In genomic region chrX:13109811-13110210, GRCh38 we compare ENCODE assay signal across 14 cellular contexts.
A peak's percentile ranks its signal among the peaks of the same experiment; 100 is the strongest.
DNase-seq lines count a peak whose midpoint lies in the region; ATAC-seq, FAIRE-seq and TF ChIP-seq lines count a peak whose summit lies in the region.
"Had no signal": no experiment of that assay in that cellular context is flagged by ENCODE, and none has a peak within 500 bp of the region (broad histone marks: within the 10 kb centered on the region; RNA-seq: fewer than 3 reads in every experiment).

No MANE protein-coding gene starts in this region.

- no peak overlapping the region for H3K27ac Mint-ChIP-seq in neural progenitor cell
- H3K27ac Mint-ChIP-seq: activated B cell treated with CpG ODN at 0.5 μM for 24 hours, naive B cell had no signal

- H3K9me3 Mint-ChIP-seq in neural progenitor cell: peaks cover 7% of the 10 kb centered on the region
- H3K9me3 Mint-ChIP-seq: activated B cell treated with CpG ODN at 0.5 μM for 24 hours had no signal

- H3K9me2 ChIP-seq in SK-N-SH: no peaks in the 10 kb centered on the region

- H3K4me1 ChIP-seq in A549 (peaks cover 53% of the 10 kb centered on the region), SK-N-SH (ENCODE audit: control insufficient read depth in 1 of 2, insufficient read depth in 2 of 2, low read depth in 1 of 2, low read length in 1 of 2) (peaks cover 0 to 13% of the 10 kb centered on the region in 2 experiments; a peak in 2 of 4 replicates), esophagus muscularis mucosa (peaks cover 4 to 33% (median 10%) of the 10 kb centered on the region in 4 donors), neural progenitor cell (no peaks in the 10 kb centered on the region)

- no peak for FAIRE-seq in A549 (lab: Jason Lieb, UNC)
- FAIRE-seq: GM12878, urothelium cell line had no signal

- H3K9me3 ChIP-seq in A549: peaks cover 2% of the 10 kb centered on the region; the same call in 2 of the 3 replicates
- H3K9me3 ChIP-seq in SK-N-SH: no peaks in the 10 kb centered on the region
- peaks cover 0 to 4% (median 0%) of the 10 kb centered on the region in 4 donors for H3K9me3 ChIP-seq in esophagus muscularis mucosa
- no peaks in the 10 kb centered on the region for H3K9me3 ChIP-seq in neural progenitor cell (ENCODE audit: low read depth)

- intact Hi-C loops in esophagus muscularis mucosa (cut with DNase I): no loop called here

- H3F3A ChIP-seq in SK-N-SH (replicated peaks; ENCODE audit: insufficient read depth): peaks cover 33% of the 10 kb centered on the region
- H3F3A ChIP-seq in neural progenitor cell (ENCODE audit: low read depth): no peaks in the 10 kb centered on the region

- peak overlapping the region; percentile 93 to 95 for H3K27ac ChIP-seq in A549
- H3K27ac ChIP-seq in SK-N-SH (ENCODE audit: low read depth in 2 of 2, low read length in 1 of 2): peak overlapping the region; percentile 71 to 94
- H3K27ac ChIP-seq in esophagus muscularis mucosa (replicated peaks in 1 of 4): peak overlapping the region; percentile 38 to 73 (median 57)
- no peak overlapping the region for H3K27ac ChIP-seq in neural progenitor cell

- POLR2A ChIA-PET in A549 (lab: Yijun Ruan, JAX) (interaction anchor here (1.9 to 3.1 kb wide), 2 partner anchors 131 to 134 kb away, joined by 18 to 39 read pairs; partner anchors contain the start of gene TMSB4X), SK-N-SH (lab: Yijun Ruan, JAX) (no interaction called here)

- H3K4me1 Mint-ChIP-seq in neural progenitor cell: peaks cover 2% of the 10 kb centered on the region
- H3K4me1 Mint-ChIP-seq: activated B cell treated with CpG ODN at 0.5 μM for 24 hours, naive B cell had no signal

- TF ChIP-seq CTCF in A549 (IDR thresholded peaks at IDR 0.05) (no peak), SK-N-SH (IDR thresholded peaks at IDR 0.05) (no peak), esophagus muscularis mucosa (IDR thresholded peaks at IDR 0.05) (no peak), neural progenitor cell (IDR thresholded peaks at IDR 0.05) (no peak)

- H3K4me3 Mint-ChIP-seq in neural progenitor cell: no peak overlapping the region
- H3K4me3 Mint-ChIP-seq: activated B cell treated with CpG ODN at 0.5 μM for 24 hours, naive B cell had no signal

- H3K36me3 Mint-ChIP-seq in neural progenitor cell: no peaks in the 10 kb centered on the region

- TF ChIP-seq POLR2A in A549 (IDR thresholded peaks at IDR 0.05; ENCODE audit: low read length) (no peak), esophagus muscularis mucosa (IDR thresholded peaks at IDR 0.05; ENCODE audit: low read depth) (no peak)

- CTCF ChIA-PET in A549 (lab: Yijun Ruan, JAX): no interaction called here
- CTCF ChIA-PET in SK-N-SH (lab: Yijun Ruan, JAX): no interaction called here

- H3K79me2 ChIP-seq in SK-N-SH (ENCODE audit: insufficient read depth) (no peaks in the 10 kb centered on the region), neural progenitor cell (ENCODE audit: low read depth) (no peaks in the 10 kb centered on the region)

- DNase-seq in A549 (ENCODE audit: low read depth in 1 of 2, low spot score in 1 of 2) (peak in 1 of 2 experiments; percentile 87), SK-N-SH (no peak), esophagus muscularis mucosa (ENCODE audit: extremely low spot score) (no peak), neural progenitor cell (ENCODE audit: low spot score) (no peak), NCI-H187 (lab: John Stamatoyannopoulos, UW) (no peak)
- no peak for DNase-seq in activated naive CD4-positive, alpha-beta T cell treated with anti-CD3 and anti-CD28 coated beads, Interleukin-2, amount 50 U/mL, for 16 hours
- DNase-seq: activated B cell treated with CpG ODN at 0.5 μM for 24 hours, H7, naive B cell, NCI-H69 had no signal

- H3K27me3 ChIP-seq in SK-N-SH (ENCODE audit: insufficient read depth) (no peaks in the 10 kb centered on the region), esophagus muscularis mucosa (no peaks in the 10 kb centered on the region), neural progenitor cell (no peaks in the 10 kb centered on the region)

- TF ChIP-seq RAD21 in A549 (conservative IDR thresholded peaks at IDR 0.05 in 1 of 2, IDR thresholded peaks at IDR 0.05 in 1 of 2) (no peak), SK-N-SH (IDR thresholded peaks at IDR 0.05; ENCODE audit: low read length) (no peak)

- no peaks in the 10 kb centered on the region for H4K20me1 ChIP-seq in SK-N-SH (ENCODE audit: insufficient read depth)
- H4K20me1 ChIP-seq in neural progenitor cell (ENCODE audit: low read depth): no peaks in the 10 kb centered on the region

- ATAC-seq in A549 (peak; percentile 62 to 69), GM18502 (IDR thresholded peaks at IDR 0.05; ENCODE audit: poor library complexity, unreplicated experiment) (no peak), GM21619 (IDR thresholded peaks at IDR 0.05; ENCODE audit: unreplicated experiment) (no peak)
- ATAC-seq: GM12878 had no signal

- 23% methylated on average over 5 of the region's 5 CpGs for WGBS in A549 (ENCODE audit: missing lambda C conversion rate)
- 51% methylated on average over 5 of the region's 5 CpGs for WGBS in SK-N-SH (ENCODE audit: low lambda C conversion rate)
- 79% methylated on average over 5 of the region's 5 CpGs for WGBS in esophagus muscularis mucosa

- H3K4me3 ChIP-seq in A549 (no peak overlapping the region), SK-N-SH (ENCODE audit: low read depth in 2 of 2, low read length in 1 of 2) (no peak overlapping the region), esophagus muscularis mucosa (no peak overlapping the region), neural progenitor cell (no peak overlapping the region)
- H3K4me3 ChIP-seq: GM12878 had no signal

- peak overlapping the region; percentile 66 for H3K4me2 ChIP-seq in A549
- peak overlapping the region; percentile 53; the same call in 1 of the 2 replicates for H3K4me2 ChIP-seq in SK-N-SH
- H3K4me2 ChIP-seq in neural progenitor cell: no peak overlapping the region

- peak overlapping the region; percentile 49; the same call in 1 of the 2 replicates for H3K9ac ChIP-seq in SK-N-SH
- H3K9ac ChIP-seq in neural progenitor cell: no peak overlapping the region

- TF ChIP-seq EP300 in A549 (IDR thresholded peaks at IDR 0.05): no peak
- no peak for TF ChIP-seq EP300 in SK-N-SH (IDR thresholded peaks at IDR 0.05; ENCODE audit: borderline replicate concordance in 1 of 2, low read depth in 1 of 2, low read length in 1 of 2)
- no peak for TF ChIP-seq EP300 in esophagus muscularis mucosa (IDR thresholded peaks at IDR 0.05)

- H2AFZ ChIP-seq in SK-N-SH (ENCODE audit: low read depth) (no peak overlapping the region), neural progenitor cell (replicated peaks) (peak overlapping the region; percentile 11)

- H3K36me3 ChIP-seq in SK-N-SH (replicated peaks in 1 of 2; ENCODE audit: control insufficient read depth in 1 of 2, insufficient read depth in 2 of 2, low read length in 1 of 2): no peaks in the 10 kb centered on the region
- H3K36me3 ChIP-seq in esophagus muscularis mucosa: no peaks in the 10 kb centered on the region
- no peaks in the 10 kb centered on the region for H3K36me3 ChIP-seq in neural progenitor cell

- H3K27me3 Mint-ChIP-seq in neural progenitor cell (ENCODE audit: insufficient read depth, low read depth): peaks cover 2% of the 10 kb centered on the region
- H3K27me3 Mint-ChIP-seq: activated B cell treated with CpG ODN at 0.5 μM for 24 hours had no signal

TF ChIP-seq in A549, 52 proteins besides CTCF, POLR2A, EP300 and RAD21:
- TF ChIP-seq HOXA7 (CRISPR knock-in tag; IDR thresholded peaks at IDR 0.05) (0 out of 2 replicates have a peak, but pooled peaks have one; percentile 14), HOXB5 (CRISPR knock-in tag; IDR thresholded peaks at IDR 0.05) (no peak), EHF (CRISPR knock-in tag; IDR thresholded peaks at IDR 0.05) (0 out of 2 replicates have a peak, but pooled peaks have one; percentile 33), ATOH8 (CRISPR knock-in tag; IDR thresholded peaks at IDR 0.05; ENCODE audit: low read depth) (0 out of 2 replicates have a peak, but pooled peaks have one; percentile 25), HOXB13 (CRISPR knock-in tag; IDR thresholded peaks at IDR 0.05; ENCODE audit: low read depth) (peak; percentile 42; the same call in 1 of the 2 replicates), FOSL2 (IDR thresholded peaks at IDR 0.05) (no peak), FOSL2 (CRISPR knock-in tag; IDR thresholded peaks at IDR 0.05) (peak; percentile 63), ZC3H11A (IDR thresholded peaks at IDR 0.05) (no peak)

TF ChIP-seq in SK-N-SH, 30 proteins besides CTCF, POLR2A, EP300 and RAD21:
- TF ChIP-seq GABPA (IDR thresholded peaks at IDR 0.05; ENCODE audit: low read depth) (no peak), PBX3 (IDR thresholded peaks at IDR 0.05) (no peak), SIN3A (IDR thresholded peaks at IDR 0.05; ENCODE audit: borderline replicate concordance, low read depth, low read length) (no peak), TCF12 (IDR thresholded peaks at IDR 0.05) (no peak), NFIC (IDR thresholded peaks at IDR 0.05; ENCODE audit: borderline replicate concordance) (no peak), POLR2AphosphoS5 (IDR thresholded peaks at IDR 0.05; ENCODE audit: low read depth, low read length) (no peak), CHD2 (IDR thresholded peaks at IDR 0.05; ENCODE audit: low read length, partially characterized antibody) (no peak), SMC3 (IDR thresholded peaks at IDR 0.05; ENCODE audit: low read depth, low read length) (no peak), RXRA (IDR thresholded peaks at IDR 0.05; ENCODE audit: borderline replicate concordance, low read depth) (no peak)

Comparison
In these comparisons a context has a peak if more than half of its experiments do, and no peak if none do; other contexts are left out.
1. ATAC-seq: peak in A549 (2 of 2); none in GM18502 (single experiment) and GM21619 (single experiment).